ENCODE assay signal across 8 cellular contexts in the genomic region with DNA sequence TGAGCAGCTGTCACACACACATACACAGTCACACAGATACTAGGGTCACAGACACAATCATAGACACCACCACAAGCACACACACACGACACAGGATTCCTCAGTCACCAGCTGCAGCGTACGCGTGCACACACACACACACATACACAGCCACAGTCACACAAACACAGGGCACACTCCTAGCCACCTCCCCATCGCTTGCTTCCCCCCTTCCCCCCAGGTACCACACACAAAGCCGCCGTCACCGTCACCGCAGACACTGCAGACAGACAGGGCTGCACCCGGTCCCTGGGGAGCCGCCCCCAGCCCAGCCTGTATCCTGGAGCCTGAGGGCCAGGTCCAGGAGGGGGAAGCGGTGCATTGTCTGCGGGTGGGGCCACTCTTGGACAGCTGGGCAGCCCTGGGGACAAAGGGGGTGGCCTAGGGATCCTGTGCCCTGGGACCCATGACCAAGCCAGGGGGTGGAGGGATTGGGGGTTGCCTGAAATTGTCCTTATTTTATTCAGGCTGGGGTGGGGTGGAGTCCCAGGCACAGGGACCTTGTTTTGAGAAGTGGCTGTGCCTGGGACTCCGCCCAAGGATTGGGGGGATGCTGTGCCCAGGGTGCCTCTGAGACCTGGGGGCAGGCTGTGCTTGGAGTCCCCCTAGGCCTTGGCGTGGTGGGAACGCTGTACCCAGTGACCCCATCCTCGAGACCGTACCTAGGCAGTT. TPM values are rescaled to one million over a fixed set of nuclear protein-coding genes. Genes with fewer than 3 reads are reported as not detected.
A peak's percentile ranks its signal among the peaks of the same experiment; 100 is the strongest.
DNase-seq lines count a peak whose midpoint lies in the region; TF ChIP-seq lines count a peak whose summit lies in the region.

No MANE protein-coding gene starts in this region.

- H3K27me3 ChIP-seq in H9 (ENCODE audit: insufficient read depth, low read length) (no peaks in the 10 kb centered on the region), Peyer's patch (no peaks in the 10 kb centered on the region), rectal smooth muscle tissue (ENCODE audit: control insufficient read depth, insufficient read depth, low read length) (no peaks in the 10 kb centered on the region)

- peaks cover 17 to 38% (median 27%) of the 10 kb centered on the region in 3 experiments for H3K36me3 Mint-ChIP-seq in H9 (ENCODE audit: insufficient read depth in 1 of 3, low read depth in 3 of 3)

- H4K20me1 ChIP-seq in H9 (ENCODE audit: control insufficient read depth, insufficient read depth, insufficient read length) = peaks cover 9% of the 10 kb centered on the region

- H3K27me3 Mint-ChIP-seq in H9 (ENCODE audit: low read depth) = no peaks in the 10 kb centered on the region; the same call in 1 of the 2 replicates

- no peak for TF ChIP-seq POLR2A in Peyer's patch (IDR thresholded peaks at IDR 0.05)

- H2BK15ac ChIP-seq in H9 (ENCODE audit: low read depth, low read length) = no peak overlapping the region

- H3K4me3 Mint-ChIP-seq in H9 = no peak overlapping the region; a peak in 1 of 5 replicates

- no peak overlapping the region for H3K56ac ChIP-seq in H9 (ENCODE audit: insufficient read length, low read depth, low read length)

- no peak overlapping the region for H4K91ac ChIP-seq in H9 (ENCODE audit: insufficient read length, low read depth, low read length)

- H3K9me3 Mint-ChIP-seq in H9 = no peaks in the 10 kb centered on the region

- H3K9ac ChIP-seq in H9 (ENCODE audit: extremely low read depth, insufficient read length, low read length) (peak overlapping the region; percentile 60), rectal smooth muscle tissue (ENCODE audit: low read length) (peak overlapping the region; percentile 26)

- H2BK12ac ChIP-seq in H9 (ENCODE audit: insufficient read length, low read depth, low read length) = no peak overlapping the region

- peak overlapping the region; percentile 91 for H3K4me2 ChIP-seq in H9 (ENCODE audit: insufficient read depth, insufficient read length, low read length)

- no peak overlapping the region for H3K27ac Mint-ChIP-seq in H9

- H3K79me2 ChIP-seq in H9 (ENCODE audit: insufficient read depth, low read length) = no peaks in the 10 kb centered on the region

- DNase-seq in H9 (no peak), Peyer's patch (peak in 2 of 3 donors; percentile 58 to 64), fibroblast of mammary gland (ENCODE audit: low read depth) (peak; percentile 25), posterior vena cava (ENCODE audit: low spot score) (no peak), cerebellum (ENCODE audit: low spot score) (no peak), OCI-M1 (lab: John Stamatoyannopoulos, UW) (no peak), HK-2 (ENCODE audit: unreplicated experiment) (no peak)

- no peak overlapping the region for H3T11ph ChIP-seq in H9 (ENCODE audit: low read length)

- H4K5ac ChIP-seq in H9 (ENCODE audit: insufficient read length, low read depth, low read length) = no peak overlapping the region

- H3K36me3 ChIP-seq in Peyer's patch (peaks cover 0 to 24% (median 0%) of the 10 kb centered on the region in 3 donors), rectal smooth muscle tissue (ENCODE audit: control insufficient read depth, insufficient read depth, low read length) (peaks cover 10% of the 10 kb centered on the region)

- H3K4me1 Mint-ChIP-seq in H9 = peaks cover 7 to 9% of the 10 kb centered on the region in 2 experiments

- TF ChIP-seq CTCF in H9 (conservative IDR thresholded peaks at IDR 0.05) (no peak), Peyer's patch (IDR thresholded peaks at IDR 0.05) (no peak), fibroblast of mammary gland (conservative IDR thresholded peaks at IDR 0.05; ENCODE audit: control insufficient read depth, insufficient read depth, low read depth, low read length) (no peak)

- no CpG with 5 or more reads among the region's 18 CpGs for WGBS in H9 (ENCODE audit: extremely low coverage, insufficient read length, low lambda C conversion rate)

- no peak overlapping the region for H2BK5ac ChIP-seq in H9 (ENCODE audit: insufficient read length, low read length)

- H3K14ac ChIP-seq in H9 (ENCODE audit: insufficient read depth, low read length) = peak overlapping the region; percentile 73

- intact Hi-C loops in posterior vena cava (cut with DNase I) = loop anchor here in 1 of 2 donors (2.0 kb wide), 1 partner anchor 27 kb away; a partner anchor contains a TSS

- no peak overlapping the region for H2AK5ac ChIP-seq in H9 (ENCODE audit: insufficient read length, low read length)

- H2AFZ ChIP-seq in H9 (ENCODE audit: low read length) = no peak overlapping the region

- H3K4me1 ChIP-seq in H9 (ENCODE audit: insufficient read depth, low read length) (no peaks in the 10 kb centered on the region), Peyer's patch (peaks cover 0 to 19% (median 11%) of the 10 kb centered on the region in 4 donors), rectal smooth muscle tissue (ENCODE audit: control insufficient read depth, insufficient read depth, low read length) (peaks cover 17% of the 10 kb centered on the region)

- no peaks in the 10 kb centered on the region for H3K9me3 ChIP-seq in H9 (ENCODE audit: control insufficient read depth, low read depth, low read length)
- no peaks in the 10 kb centered on the region for H3K9me3 ChIP-seq in Peyer's patch

- no peak overlapping the region for H4K8ac ChIP-seq in H9 (replicated peaks; ENCODE audit: insufficient read length, low read depth, low read length)

- H3K4ac ChIP-seq in H9 (ENCODE audit: low read depth, low read length) = no peak overlapping the region

- H3K27ac ChIP-seq in H9 (ENCODE audit: insufficient read length, low read depth, low read length) = no peak overlapping the region
- peak overlapping the region in 3 of 4 donors; percentile 79 to 85 (median 82) for H3K27ac ChIP-seq in Peyer's patch
- H3K27ac ChIP-seq in rectal smooth muscle tissue (ENCODE audit: low read depth, low read length) = peak overlapping the region; percentile 67

- H3K18ac ChIP-seq in H9 (ENCODE audit: insufficient read length, low read depth, low read length) = peak overlapping the region; percentile 35

- no peaks in the 10 kb centered on the region for H3K79me1 ChIP-seq in H9 (ENCODE audit: insufficient read depth, low read depth, low read length, poor library complexity, severe bottlenecking)

- H3K23ac ChIP-seq in H9 (ENCODE audit: insufficient read length, low read depth, low read length) = no peak overlapping the region

- H2BK20ac ChIP-seq in H9 (ENCODE audit: low read depth, low read length, poor library complexity, severe bottlenecking) = no peak overlapping the region

- H3K23me2 ChIP-seq in H9 (ENCODE audit: insufficient read length, low read depth, low read length, poor library complexity, severe bottlenecking) = peaks cover 15% of the 10 kb centered on the region

- H2BK120ac ChIP-seq in H9 (ENCODE audit: low read depth, low read length, poor library complexity, severe bottlenecking) = no peak overlapping the region

- H3K4me3 ChIP-seq in Peyer's patch = peak overlapping the region; percentile 58 to 71 (median 60)
- H3K4me3 ChIP-seq in fibroblast of mammary gland (ENCODE audit: control insufficient read depth, low read depth, low read length) = peak overlapping the region; percentile 73
- peak overlapping the region; percentile 78 for H3K4me3 ChIP-seq in rectal smooth muscle tissue (ENCODE audit: low read length)

RNA-seq across cellular contexts. Expression of a gene that starts 1.0 kb away (rescaled TPM):
- 32.6 and 34.5 TPM in 2 replicates for total RNA-seq in H9 (2021)
- 100 to 1,000 TPM in 1 of 4 donors, 10 to 100 TPM in 3; 10.9 to 151 (median 27.9) TPM for total RNA-seq in Peyer's patch
- total RNA-seq in posterior vena cava = 10 to 100 TPM; 54.0 to 62.6 TPM
- 15.2 TPM for total RNA-seq in cerebellum

RNA-seq across cellular contexts. Expression of a gene that starts 27.2 kb away (rescaled TPM):
- total RNA-seq in H9 (2021) (40.5 and 42.0 TPM in 2 replicates), Peyer's patch (10 to 100 TPM; 32.4 to 92.8 (median 41.9) TPM), posterior vena cava (10 to 100 TPM; 21.5 to 29.9 TPM), cerebellum (31.7 TPM)

RNA-seq across cellular contexts. Expression of a gene that starts 27.4 kb away (rescaled TPM):
- total RNA-seq in H9 (2021) = 11.2 and 11.8 TPM in 2 replicates
- total RNA-seq in Peyer's patch = 10 to 100 TPM; 34.5 to 43.9 (median 38.9) TPM
- 10 to 100 TPM; 18.9 to 19.4 TPM for total RNA-seq in posterior vena cava
- 6.7 TPM for total RNA-seq in cerebellum

Comparison
In these comparisons a context has a peak if more than half of its experiments do, and no peak if none do; other contexts are left out.
1. DNase-seq: peak in Peyer's patch (2 of 3) and fibroblast of mammary gland (single experiment); none in H9 (single experiment), posterior vena cava (single experiment), cerebellum (single experiment), OCI-M1 (single experiment) and HK-2 (single experiment).
2. Peak in every context shown above with its lines, with median percentiles within 50 percentile points of each other: H3K4me3 ChIP-seq.